Comparison of ENCODE assay signal across 16 cellular contexts in the genomic region with DNA sequence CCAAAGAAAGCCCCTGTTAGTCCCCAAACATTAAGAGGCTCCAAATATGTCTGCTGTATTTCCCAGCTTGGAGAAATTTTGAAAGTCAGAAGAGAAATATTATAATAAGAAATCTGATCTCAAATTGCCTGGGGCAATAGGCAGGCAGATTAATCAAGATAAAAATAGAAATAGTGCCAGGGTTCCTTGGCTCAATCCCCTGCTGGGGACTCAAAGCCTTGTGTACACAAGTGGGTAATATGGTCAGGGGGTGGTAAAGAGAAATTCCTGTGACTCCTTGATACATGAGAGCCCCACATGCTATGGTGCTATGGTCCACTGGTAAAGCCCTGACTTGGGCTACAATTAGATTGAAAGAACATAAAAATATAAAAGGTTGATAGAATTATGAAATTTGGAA. TPM values are rescaled to one million over a fixed set of nuclear protein-coding genes. Genes with fewer than 3 reads are reported as not detected.
A peak's percentile ranks its signal among the peaks of the same experiment; 100 is the strongest.
DNase-seq lines count a peak whose midpoint lies in the region; ATAC-seq and TF ChIP-seq lines count a peak whose summit lies in the region.
"Had no signal": no experiment of that assay in that cellular context is flagged by ENCODE, and none has a peak within 500 bp of the region (broad histone marks: within the 10 kb centered on the region; RNA-seq: fewer than 3 reads in every experiment).

No MANE protein-coding gene starts in this region.

- DNase-seq in COR-L47 (lab: John Stamatoyannopoulos, UW) = peak; percentile 17
- peak; percentile 9 for DNase-seq in EL
- DNase-seq in NCI-H146 (lab: John Stamatoyannopoulos, UW) = peak; percentile 72
- peak; percentile 32 to 57 for DNase-seq in SJCRH30
- DNase-seq in coronary artery (ENCODE audit: low spot score) = no peak
- DNase-seq in NCI-H82 (lab: John Stamatoyannopoulos, UW) = no peak
- DNase-seq: BE2C; CD4-positive, alpha-beta memory T cell; H9; IMR-90; Kasumi-1; NCI-H1930; NCI-H226; SHP77 treated with DMSO at 0.1 percent for 48 hours; SW 1271 had no signal

- H3K4me1 ChIP-seq in SJCRH30 = peaks cover 3% of the 10 kb centered on the region; the same call in 1 of the 2 replicates
- H3K4me1 ChIP-seq: BE2C had no signal

- TF ChIP-seq CTCF in coronary artery (IDR thresholded peaks at IDR 0.05) = no peak

- H3K27ac ChIP-seq in SJCRH30 (no peak overlapping the region), coronary artery (no peak overlapping the region)

- H3K9me3 ChIP-seq in SJCRH30 (replicated peaks) = no peaks in the 10 kb centered on the region
- H3K9me3 ChIP-seq: BE2C had no signal

- no peak overlapping the region for H3K4me3 ChIP-seq in SJCRH30
- no peak overlapping the region for H3K4me3 ChIP-seq in coronary artery

- ATAC-seq in GM21717 (IDR thresholded peaks at IDR 0.05; ENCODE audit: unreplicated experiment) = no peak

- no peaks in the 10 kb centered on the region for H3K36me3 ChIP-seq in SJCRH30
- H3K36me3 ChIP-seq: BE2C had no signal

- peaks cover 6% of the 10 kb centered on the region; the same call in 1 of the 2 replicates for H3K27me3 ChIP-seq in SJCRH30

RNA-seq across cellular contexts. Expression of a gene that starts 41.3 kb away (rescaled TPM):
- 59.6 and 64.9 TPM in 2 replicates for total RNA-seq in SJCRH30 (2014; rRNA removed; shearing (Covaris generic))

Comparison
In these comparisons a context has a peak if more than half of its experiments do, and no peak if none do; other contexts are left out.
1. DNase-seq: peak in COR-L47 (single experiment), EL (single experiment), NCI-H146 (single experiment) and SJCRH30 (2 of 2); none in coronary artery (single experiment) and NCI-H82 (single experiment).